1 cellular context compared by ENCODE assay signal in genomic region chr14:67819563-67820411, GRCh38.
TF ChIP-seq lines count a peak whose summit lies in the region.

RAD51B (plus strand) TSS chr14:67819779.

TF ChIP-seq in HepG2, 621 proteins besides CTCF, POLR2A, EP300 and RAD21 (continued from another document and continues in another):
- TF ChIP-seq CEBPZ (IDR thresholded peaks at IDR 0.05; ENCODE audit: low read length) (no peak), E2F1 (CRISPR knock-in tag; IDR thresholded peaks at IDR 0.05) (peak; percentile 79; the same call in 1 of the 2 replicates), ZFP1 (CRISPR knock-in tag; IDR thresholded peaks at IDR 0.05) (no peak), ZNF264 (CRISPR knock-in tag; IDR thresholded peaks at IDR 0.05) (no peak), ZNF44 (CRISPR knock-in tag; IDR thresholded peaks at IDR 0.05) (no peak), ZBTB25 (CRISPR knock-in tag; IDR thresholded peaks at IDR 0.05) (0 out of 2 replicates have a peak, but pooled peaks have one; percentile 25), ATF2 (CRISPR knock-in tag; IDR thresholded peaks at IDR 0.05) (peak; percentile 40; the same call in 1 of the 2 replicates), RELA (CRISPR knock-in tag; IDR thresholded peaks at IDR 0.05) (no peak), ZNF782 (CRISPR knock-in tag; IDR thresholded peaks at IDR 0.05; ENCODE audit: borderline replicate concordance) (no peak), ZNF460 (CRISPR knock-in tag; IDR thresholded peaks at IDR 0.05; ENCODE audit: borderline replicate concordance) (no peak), SAFB2 (CRISPR knock-in tag; IDR thresholded peaks at IDR 0.05; ENCODE audit: borderline replicate concordance, low read depth) (no peak), PCBP2 (optimal IDR thresholded peaks at IDR 0.05; ENCODE audit: low read depth, low read length, poor library complexity, severe bottlenecking) (no peak), TERF1 (CRISPR knock-in tag; IDR thresholded peaks at IDR 0.05) (no peak), CREBL2 (CRISPR knock-in tag; IDR thresholded peaks at IDR 0.05; ENCODE audit: borderline replicate concordance) (no peak), NR2C2 (CRISPR knock-in tag; IDR thresholded peaks at IDR 0.05; ENCODE audit: borderline replicate concordance) (no peak), WIZ (CRISPR knock-in tag; IDR thresholded peaks at IDR 0.05) (no peak), ZNF232 (CRISPR knock-in tag; IDR thresholded peaks at IDR 0.05; ENCODE audit: borderline replicate concordance) (no peak), TGIF2 (CRISPR knock-in tag; IDR thresholded peaks at IDR 0.05) (no peak), ZNF615 (CRISPR knock-in tag; IDR thresholded peaks at IDR 0.05; ENCODE audit: borderline replicate concordance) (no peak), SSRP1 (CRISPR knock-in tag; IDR thresholded peaks at IDR 0.05) (no peak), ZNF558 (CRISPR knock-in tag; IDR thresholded peaks at IDR 0.05; ENCODE audit: borderline replicate concordance) (no peak), ZBTB2 (CRISPR knock-in tag; IDR thresholded peaks at IDR 0.05; ENCODE audit: low read depth) (no peak), PTBP1 (IDR thresholded peaks at IDR 0.05; ENCODE audit: low read depth, low read length, poor library complexity, severe bottlenecking) (no peak), LRRFIP1 (CRISPR knock-in tag; conservative IDR thresholded peaks at IDR 0.05) (no peak), ZFP90 (CRISPR knock-in tag; IDR thresholded peaks at IDR 0.05; ENCODE audit: borderline replicate concordance) (no peak), ZEB1 (IDR thresholded peaks at IDR 0.05; ENCODE audit: insufficient replicate concordance, low read depth) (no peak), ZFAT (CRISPR knock-in tag; conservative IDR thresholded peaks at IDR 0.05) (no peak), HNF1A (IDR thresholded peaks at IDR 0.05; ENCODE audit: low read depth) (0 out of 2 replicates have a peak, but pooled peaks have one; percentile 34), HNF1A (CRISPR knock-in tag; IDR thresholded peaks at IDR 0.05; ENCODE audit: borderline replicate concordance) (no peak), PLSCR1 (CRISPR knock-in tag; IDR thresholded peaks at IDR 0.05; ENCODE audit: borderline replicate concordance) (no peak), RCOR2 (CRISPR knock-in tag; IDR thresholded peaks at IDR 0.05) (no peak)
